ENCODE assay signal across 22 cellular contexts in genomic region chr2:62381672-62382071, GRCh38.
"Had no signal": no experiment of that assay in that cellular context is flagged by ENCODE, and none has a peak within 500 bp of the region (broad histone marks: within the 10 kb centered on the region; RNA-seq: fewer than 3 reads in every experiment).

No MANE protein-coding gene starts in this region.

- H3K4me3 Mint-ChIP-seq: activated CD4-positive, alpha-beta T cell treated with anti-CD3 and anti-CD28 coated beads, Interleukin-2, amount 10 ng/mL, durations not matched to agents 24 days and 14 days; activated CD8-positive, alpha-beta memory T cell treated with anti-CD3 and anti-CD28 coated beads, Interleukin-2, amount 10 ng/mL, durations not matched to agents 7 days and 5 days; activated CD8-positive, alpha-beta T cell treated with anti-CD3 and anti-CD28 coated beads for 36 hours; activated naive CD4-positive, alpha-beta T cell treated with anti-CD3 and anti-CD28 coated beads, Interleukin-2, amount 50 U/mL, for 24 hours; brain; immature natural killer cell; naive B cell; T-helper 2 cell treated with Interferon-gamma antibody and Interleukin-4, amounts not matched to agents 5 μg/mL and 100 μg/mL, for 36 hours had no signal

- ATAC-seq: activated CD4-positive, CD25-positive, alpha-beta regulatory T cell treated with anti-CD3 and anti-CD28 coated beads, Interleukin-2, amount 50 U/mL, for 24 hours; activated CD8-positive, alpha-beta memory T cell treated with anti-CD3 and anti-CD28 coated beads, Interleukin-2, amount 10 ng/mL, durations not matched to agents 7 days and 5 days; activated CD8-positive, alpha-beta T cell treated with anti-CD3 and anti-CD28 coated beads for 36 hours; left ventricle myocardium superior; stimulated activated naive CD8-positive, alpha-beta T cell treated with anti-CD3 and anti-CD28 coated beads, Interleukin-15, Interleukin-2, amounts not matched to agents 100 U/mL and 50 U/mL, for 24 hours had no signal

- H3K27me3 Mint-ChIP-seq: activated CD8-positive, alpha-beta memory T cell treated with anti-CD3 and anti-CD28 coated beads, Interleukin-2, amount 10 ng/mL, durations not matched to agents 7 days and 5 days; activated CD8-positive, alpha-beta T cell treated with anti-CD3 and anti-CD28 coated beads for 36 hours; activated naive CD4-positive, alpha-beta T cell treated with anti-CD3 and anti-CD28 coated beads, Interleukin-2, amount 50 U/mL, for 24 hours; naive B cell; progenitor cell of endocrine pancreas had no signal

- H3K27ac ChIP-seq: VCaP had no signal

- FAIRE-seq: endometrium had no signal

- H3K36me3 Mint-ChIP-seq: brain, immature natural killer cell, naive B cell had no signal

- DNase-seq: activated CD4-positive, alpha-beta T cell treated with anti-CD3 and anti-CD28 coated beads, Interleukin-2, amount 10 ng/mL, durations not matched to agents 24 days and 14 days; activated CD8-positive, alpha-beta memory T cell treated with anti-CD3 and anti-CD28 coated beads, Interleukin-2, amount 10 ng/mL, durations not matched to agents 7 days and 5 days; activated CD8-positive, alpha-beta T cell treated with anti-CD3 and anti-CD28 coated beads for 36 hours; activated gamma-delta T cell; activated T-cell treated with anti-CD3 and anti-CD28 coated beads for 4 hours; anterior cingulate cortex; effector CD4-positive, alpha-beta T cell; foreskin melanocyte; immature natural killer cell; left ventricle myocardium superior; mammary epithelial cell; naive B cell; retina; stimulated activated CD4-positive, alpha-beta T cell treated with anti-CD3 and anti-CD28 coated beads, Interleukin-4, amount 100 ng/mL, for 24 hours; stimulated activated naive CD8-positive, alpha-beta T cell treated with anti-CD3 and anti-CD28 coated beads, Interleukin-15, Interleukin-2, amounts not matched to agents 100 U/mL and 50 U/mL, for 24 hours had no signal

- H3K4me1 Mint-ChIP-seq: activated naive CD4-positive, alpha-beta T cell treated with anti-CD3 and anti-CD28 coated beads, Interleukin-2, amount 50 U/mL, for 24 hours; immature natural killer cell had no signal

- H3K27ac Mint-ChIP-seq: activated CD4-positive, alpha-beta T cell treated with anti-CD3 and anti-CD28 coated beads, Interleukin-2, amount 10 ng/mL, durations not matched to agents 24 days and 14 days; activated CD8-positive, alpha-beta memory T cell treated with anti-CD3 and anti-CD28 coated beads, Interleukin-2, amount 10 ng/mL, durations not matched to agents 7 days and 5 days; activated CD8-positive, alpha-beta T cell treated with anti-CD3 and anti-CD28 coated beads for 36 hours; activated naive CD4-positive, alpha-beta T cell treated with anti-CD3 and anti-CD28 coated beads, Interleukin-2, amount 50 U/mL, for 24 hours; brain; immature natural killer cell; progenitor cell of endocrine pancreas; T-helper 2 cell treated with Interferon-gamma antibody and Interleukin-4, amounts not matched to agents 5 μg/mL and 100 μg/mL, for 36 hours had no signal

- H3K9me3 Mint-ChIP-seq: immature natural killer cell; T-helper 2 cell treated with Interferon-gamma antibody and Interleukin-4, amounts not matched to agents 5 μg/mL and 100 μg/mL, for 36 hours had no signal
